8 cellular contexts compared by ENCODE assay signal in genomic region chr3:177300039-177300833, GRCh38.
A peak's percentile ranks its signal among the peaks of the same experiment; 100 is the strongest.
DNase-seq lines count a peak whose midpoint lies in the region; ATAC-seq, FAIRE-seq and TF ChIP-seq lines count a peak whose summit lies in the region.

No MANE protein-coding gene starts in this region.

- no peak for TF ChIP-seq EP300 in upper lobe of left lung (IDR thresholded peaks at IDR 0.05)

- no peaks in the 10 kb centered on the region for H3K27me3 ChIP-seq in heart left ventricle
- H3K27me3 ChIP-seq in upper lobe of left lung = no peaks in the 10 kb centered on the region

- WGBS in heart left ventricle, 4 donors = 46 to 60% (median 56%) methylated on average over 12 of the region's 12 CpGs
- 55 to 56% methylated on average over 11 to 12 of the region's 12 CpGs for WGBS in upper lobe of left lung, 2 donors

- TF ChIP-seq CTCF in heart left ventricle (IDR thresholded peaks at IDR 0.05) = no peak
- TF ChIP-seq CTCF in upper lobe of left lung (IDR thresholded peaks at IDR 0.05) = no peak

- peak; percentile 84 for ATAC-seq in HG02678 (IDR thresholded peaks at IDR 0.05; ENCODE audit: unreplicated experiment)
- peak in 3 of 4 donors; percentile 89 to 96 (median 91) for ATAC-seq in heart left ventricle
- peak; percentile 72 for ATAC-seq in upper lobe of left lung (ENCODE audit: low FRiP score in 2 of 2)

- H3K9me3 ChIP-seq in heart left ventricle = no peaks in the 10 kb centered on the region
- no peaks in the 10 kb centered on the region for H3K9me3 ChIP-seq in upper lobe of left lung

- no peak for FAIRE-seq in H54 (lab: Jason Lieb, UNC)

- H3K27ac ChIP-seq in heart left ventricle (peak overlapping the region in 11 of 12 donors; percentile 2 to 80 (median 49)), upper lobe of left lung (no peak overlapping the region)

- DNase-seq in GM03348 (ENCODE audit: low spot score) (peak; percentile 15), NCI-H510A (lab: John Stamatoyannopoulos, UW) (peak; percentile 48), heart left ventricle (peak in 4 of 5 donors; percentile 20 to 52 (median 36)), upper lobe of left lung (peak in 1 of 2 donors; percentile 57), SKM-1 treated with dmso at 0.1 percent for 144 hours (lab: John Stamatoyannopoulos, UW; ENCODE audit: unreplicated experiment) (no peak), activated gamma-delta T cell treated with Interleukin-2 at 50 U/mL for 16 hours (no peak), H54 (ENCODE audit: insufficient read length, low spot score) (no peak)

- intact Hi-C loops in heart left ventricle (cut with DNase I) = no loop called here

- H3K36me3 ChIP-seq in heart left ventricle = no peaks in the 10 kb centered on the region
- no peaks in the 10 kb centered on the region for H3K36me3 ChIP-seq in upper lobe of left lung

- H3K4me3 ChIP-seq in heart left ventricle (peak overlapping the region in 1 of 12 donors; percentile 14), upper lobe of left lung (no peak overlapping the region)

- TF ChIP-seq POLR2A in heart left ventricle (IDR thresholded peaks at IDR 0.05) = no peak
- TF ChIP-seq POLR2A in upper lobe of left lung (IDR thresholded peaks at IDR 0.05) = no peak
- no peak for TF ChIP-seq POLR2A in H54 (IDR thresholded peaks at IDR 0.05; ENCODE audit: low read depth, low read length)

- H3K4me1 ChIP-seq in heart left ventricle (peaks cover 0 to 15% (median 7%) of the 10 kb centered on the region in 12 donors), upper lobe of left lung (peaks cover 0 to 12% (median 10%) of the 10 kb centered on the region in 4 donors)

Comparison
In these comparisons a context has a peak if more than half of its experiments do, and no peak if none do; other contexts are left out.
1. DNase-seq: peak in GM03348 (single experiment), NCI-H510A (single experiment) and heart left ventricle (4 of 5); none in SKM-1 treated with dmso at 0.1 percent for 144 hours (single experiment), activated gamma-delta T cell treated with Interleukin-2 at 50 U/mL for 16 hours (single experiment) and H54 (single experiment).
2. H3K27ac ChIP-seq: peak in heart left ventricle (11 of 12); none in upper lobe of left lung (0 of 4).
3. Peak in every context shown above with its lines, with median percentiles within 50 percentile points of each other: ATAC-seq.